In genomic region chr22:30328466-30329049, GRCh38 we compare ENCODE assay signal across 17 cellular contexts. TPM values are rescaled to one million over a fixed set of nuclear protein-coding genes. Genes with fewer than 3 reads are reported as not detected.
DNase-seq lines count a peak whose midpoint lies in the region; ATAC-seq and TF ChIP-seq lines count a peak whose summit lies in the region.
"Had no signal": no experiment of that assay in that cellular context is flagged by ENCODE, and none has a peak within 500 bp of the region (broad histone marks: within the 10 kb centered on the region; RNA-seq: fewer than 3 reads in every experiment).

No MANE protein-coding gene starts in this region.

- H3K23ac ChIP-seq in IMR-90 (ENCODE audit: low read depth, low read length) = no peak overlapping the region

- TF ChIP-seq EP300 in SK-N-SH (IDR thresholded peaks at IDR 0.05; ENCODE audit: borderline replicate concordance in 1 of 2, low read depth in 1 of 2, low read length in 1 of 2) = no peak

- H3K79me1 ChIP-seq in IMR-90 (ENCODE audit: low read depth in 1 of 2, low read length in 2 of 2) = peaks cover 19 to 30% of the 10 kb centered on the region in 2 experiments

- H3K4me2 ChIP-seq in SK-N-SH (no peak overlapping the region), IMR-90 (ENCODE audit: low read depth, low read length) (no peak overlapping the region)

- H3K14ac ChIP-seq in IMR-90 (replicated peaks; ENCODE audit: low read depth, low read length) = no peak overlapping the region

- in situ Hi-C loops in IMR-90 (cut with MboI; ENCODE audit: low sequenced_read_pairs) (no loop called here), GM13977 (cut with MboI; ENCODE audit: low pct_unique_long_range_greater_than_20kb, low sequenced_read_pairs, unreplicated experiment) (no loop called here)

- 91% methylated on average over 3 of the region's 3 CpGs for WGBS in SK-N-SH (ENCODE audit: low lambda C conversion rate)
- no CpG with 5 or more reads among the region's 3 CpGs for WGBS in IMR-90 (ENCODE audit: extremely low coverage in 2 of 2, insufficient read length in 1 of 2), 2 experiments

- H3K4me1 Mint-ChIP-seq in neural crest cell = peaks cover 35% of the 10 kb centered on the region

- no peak overlapping the region for H2BK120ac ChIP-seq in IMR-90 (ENCODE audit: low read depth, low read length)

- H3K18ac ChIP-seq in IMR-90 (ENCODE audit: low read depth, low read length) = no peak overlapping the region

- H3K36me3 ChIP-seq in SK-N-SH (replicated peaks in 1 of 2; ENCODE audit: control insufficient read depth in 1 of 2, insufficient read depth in 2 of 2, low read length in 1 of 2) = peaks cover 14 to 24% of the 10 kb centered on the region in 2 experiments
- H3K36me3 ChIP-seq in IMR-90 (ENCODE audit: control insufficient read depth, insufficient read depth, low read length) = peaks cover 18% of the 10 kb centered on the region

- POLR2A ChIA-PET in SK-N-SH (lab: Yijun Ruan, JAX) (interaction anchor here (0.7 to 1.1 kb wide), 2 partner anchors 16 to 40 kb away, joined by 3 read pairs; no protein-coding TSS in a partner anchor), IMR-90 (lab: Charles Lee; ENCODE audit: unreplicated experiment) (no interaction called here)

- H3K9me3 Mint-ChIP-seq in neural crest cell = no peaks in the 10 kb centered on the region
- H3K9me3 Mint-ChIP-seq: naive B cell; stimulated activated memory B cell treated with anti-CD40 and anti-IgM and Interleukin-4, amounts not matched to agents 10 μg/mL and 1 μg/mL and 100 μg/mL, for 72 hours had no signal

- H3F3A ChIP-seq in SK-N-SH (replicated peaks; ENCODE audit: insufficient read depth) = peaks cover 30% of the 10 kb centered on the region

- H2BK15ac ChIP-seq in IMR-90 (ENCODE audit: low read depth, low read length) = no peak overlapping the region

- H3K9ac ChIP-seq in SK-N-SH (no peak overlapping the region), IMR-90 (ENCODE audit: low read depth, low read length) (no peak overlapping the region)

- BruUV-seq in IMR-90 (replicated peaks; lab: Mats Ljungman, UMichigan) = no TSS peak

- peaks cover 14% of the 10 kb centered on the region for H4K20me1 ChIP-seq in SK-N-SH (ENCODE audit: insufficient read depth)
- peaks cover 24% of the 10 kb centered on the region for H4K20me1 ChIP-seq in IMR-90 (ENCODE audit: insufficient read depth, low read length)

- H2AK9ac ChIP-seq in IMR-90 (replicated peaks; ENCODE audit: low read depth, low read length, poor library complexity) = no peak overlapping the region

- H3K27ac ChIP-seq in SK-N-SH (ENCODE audit: low read depth in 2 of 2, low read length in 1 of 2) (no peak overlapping the region), IMR-90 (ENCODE audit: insufficient read depth, low read length) (no peak overlapping the region), epithelial cell of prostate (peak overlapping the region; percentile 73)
- H3K27ac ChIP-seq: WERI-Rb-1 had no signal

- no peak overlapping the region; a peak in 1 of 4 replicates for H4K8ac ChIP-seq in IMR-90 (ENCODE audit: low read depth in 2 of 2, low read length in 2 of 2)

- ATAC-seq in SK-N-SH treated with all-trans-retinoic acid at 6 μM for 48 hours (no peak), IMR-90 (ENCODE audit: low read depth) (no peak), GM18867 (IDR thresholded peaks at IDR 0.05; ENCODE audit: unreplicated experiment) (no peak)
- ATAC-seq: left lobe of liver; sciatic nerve; stimulated activated memory B cell treated with anti-CD40 and anti-IgM and Interleukin-4, amounts not matched to agents 10 μg/mL and 1 μg/mL and 100 μg/mL, for 72 hours had no signal

- H2AK5ac ChIP-seq in IMR-90 (ENCODE audit: low read depth, low read length) = no peak overlapping the region

- peak overlapping the region; percentile 87 for H3K4me3 Mint-ChIP-seq in neural crest cell

- H2BK20ac ChIP-seq in IMR-90 (ENCODE audit: low read depth, low read length) = no peak overlapping the region

- DNase-seq in SK-N-SH (no peak), IMR-90 (no peak), epithelial cell of prostate (ENCODE audit: low read depth, low spot score) (no peak), neural crest cell (ENCODE audit: low read depth, low spot score) (no peak), MV-4-11 (lab: John Stamatoyannopoulos, UW) (no peak), GM13977 (ENCODE audit: low spot score) (no peak)
- DNase-seq: dermis blood vessel endothelial cell, esophagus squamous epithelium, naive B cell, NCI-H1417 treated with DMSO at 0.1 percent for 48 hours, NCI-H345 had no signal

- TF ChIP-seq RAD21 in SK-N-SH (IDR thresholded peaks at IDR 0.05; ENCODE audit: low read length) (no peak), IMR-90 (IDR thresholded peaks at IDR 0.05; ENCODE audit: low read length) (no peak)

- H3K4me1 ChIP-seq in SK-N-SH (ENCODE audit: control insufficient read depth in 1 of 2, insufficient read depth in 2 of 2, low read depth in 1 of 2, low read length in 1 of 2) = peaks cover 0 to 25% of the 10 kb centered on the region in 2 experiments; a peak in 2 of 4 replicates
- H3K4me1 ChIP-seq in IMR-90 (ENCODE audit: control insufficient read depth, insufficient read depth, low read length) = peaks cover 26% of the 10 kb centered on the region

- H3K9me1 ChIP-seq in IMR-90 (ENCODE audit: insufficient read depth, low read length) = peaks cover 24% of the 10 kb centered on the region

- no peaks in the 10 kb centered on the region for H3K9me2 ChIP-seq in SK-N-SH

- H3K4me3 ChIP-seq in SK-N-SH (ENCODE audit: low read depth in 2 of 2, low read length in 1 of 2) (no peak overlapping the region), IMR-90 (ENCODE audit: insufficient read depth, low read depth, low read length) (no peak overlapping the region)
- H3K4me3 ChIP-seq: esophagus squamous epithelium had no signal

- H4K91ac ChIP-seq in IMR-90 (ENCODE audit: insufficient read depth, low read depth, low read length) = no peak overlapping the region

- H3K27me3 ChIP-seq in SK-N-SH (ENCODE audit: insufficient read depth) (no peaks in the 10 kb centered on the region), IMR-90 (ENCODE audit: control insufficient read depth, insufficient read depth, low read length) (no peaks in the 10 kb centered on the region)
- H3K27me3 ChIP-seq: esophagus squamous epithelium had no signal

- no peak overlapping the region for H3K56ac ChIP-seq in IMR-90 (ENCODE audit: extremely low read depth, insufficient read depth, low read length)

- no peak overlapping the region for H3K27ac Mint-ChIP-seq in neural crest cell (ENCODE audit: unreplicated experiment)

- H2AFZ ChIP-seq in SK-N-SH (ENCODE audit: low read depth) (no peak overlapping the region), IMR-90 (replicated peaks; ENCODE audit: low read length, poor library complexity) (no peak overlapping the region)

- no peak overlapping the region for H4K5ac ChIP-seq in IMR-90 (ENCODE audit: low read depth, low read length)

- TF ChIP-seq CTCF in SK-N-SH (IDR thresholded peaks at IDR 0.05) (no peak), IMR-90 (conservative IDR thresholded peaks at IDR 0.05; ENCODE audit: low read depth, low read length) (no peak), neural crest cell (conservative IDR thresholded peaks at IDR 0.05) (no peak), GM13977 (IDR thresholded peaks at IDR 0.05; ENCODE audit: extremely low read depth, insufficient read depth, missing control alignments) (no peak)

- H3K9me3 ChIP-seq in SK-N-SH = no peaks in the 10 kb centered on the region
- no peaks in the 10 kb centered on the region for H3K9me3 ChIP-seq in IMR-90 (ENCODE audit: control insufficient read depth, insufficient read depth, low read length)
- H3K9me3 ChIP-seq: esophagus squamous epithelium had no signal

- dilution Hi-C loops in IMR-90 (cut with HindIII; ENCODE audit: low sequenced_read_pairs, unreplicated experiment) = no loop called here

- intact Hi-C loops in IMR-90 (cut with micrococcal nuclease) = no loop called here

- TF ChIP-seq POLR2A in IMR-90 (IDR thresholded peaks at IDR 0.05; ENCODE audit: low read depth, low read length) = no peak

- peaks cover 23% of the 10 kb centered on the region for H3K79me2 ChIP-seq in SK-N-SH (ENCODE audit: insufficient read depth)

- H3K27me3 Mint-ChIP-seq in neural crest cell (ENCODE audit: low read depth) = no peaks in the 10 kb centered on the region
- H3K27me3 Mint-ChIP-seq: naive B cell; stimulated activated memory B cell treated with anti-CD40 and anti-IgM and Interleukin-4, amounts not matched to agents 10 μg/mL and 1 μg/mL and 100 μg/mL, for 72 hours had no signal

- H3K4ac ChIP-seq in IMR-90 (ENCODE audit: low read depth, low read length) = no peak overlapping the region

- peaks cover 6% of the 10 kb centered on the region for H3K36me3 Mint-ChIP-seq in neural crest cell (ENCODE audit: low read depth)

- H2BK5ac ChIP-seq in IMR-90 (ENCODE audit: low read depth, low read length, poor library complexity, severe bottlenecking) = peak overlapping the region; percentile 22

- CTCF ChIA-PET in SK-N-SH (lab: Yijun Ruan, JAX) = interaction anchor here (0.7 to 7.7 kb wide), 5 partner anchors 8 to 73 kb away, joined by 3 to 42 read pairs (median 3); partner anchors contain the start of gene CASTOR1
- CTCF ChIA-PET in IMR-90 (lab: Yijun Ruan, JAX) = interaction anchor here (0.7 to 1.1 kb wide), 2 partner anchors 41 to 116 kb away, joined by 3 read pairs; no protein-coding TSS in a partner anchor

RNA-seq across cellular contexts. Expression of gene TBC1D10A, which starts 1.8 kb away (rescaled TPM):
- polyA plus RNA-seq in SK-N-SH (2012; rRNA removed) (15.3 and 16.5 TPM in 2 replicates), IMR-90 (2012; rRNA removed) (33.1 and 34.4 TPM in 2 replicates)
- 6.5 and 9.7 TPM in 2 replicates for polyA plus RNA-seq in SK-N-SH (2012; cell fraction: cytosol; rRNA removed)
- polyA plus RNA-seq in SK-N-SH (2012; cell fraction: nucleus; rRNA removed) = 27.1 and 28.3 TPM in 2 replicates
- total RNA-seq in IMR-90 (2012; rRNA removed) (16.3 and 18.9 TPM in 2 replicates), neural crest cell (8.2 and 8.5 TPM in 2 replicates)
- polyA plus RNA-seq in IMR-90 (2012; cell fraction: cytosol; rRNA removed) = 22.6 and 33.5 TPM in 2 replicates
- polyA plus RNA-seq in IMR-90 (2012; cell fraction: nucleus; rRNA removed; ENCODE audit: low replicate concordance) = 55.4 and 88.5 TPM in 2 replicates

RNA-seq across cellular contexts. Expression of gene SF3A1, which starts 28.1 kb away (rescaled TPM):
- 37.5 and 75.2 TPM in 2 replicates for polyA plus RNA-seq in SK-N-SH (2012; rRNA removed)
- polyA plus RNA-seq in SK-N-SH (2012; cell fraction: cytosol; rRNA removed) = 57.9 and 75.1 TPM in 2 replicates
- polyA plus RNA-seq in SK-N-SH (2012; cell fraction: nucleus; rRNA removed) = 121 and 150 TPM in 2 replicates
- total RNA-seq in IMR-90 (2012; rRNA removed) = 36.9 and 49.7 TPM in 2 replicates
- polyA plus RNA-seq in IMR-90 (2012; rRNA removed) = 67.2 and 68.9 TPM in 2 replicates
- 118 and 156 TPM in 2 replicates for polyA plus RNA-seq in IMR-90 (2012; cell fraction: cytosol; rRNA removed)
- polyA plus RNA-seq in IMR-90 (2012; cell fraction: nucleus; rRNA removed; ENCODE audit: low replicate concordance) = 109 and 114 TPM in 2 replicates
- 252 and 265 TPM in 2 replicates for total RNA-seq in neural crest cell

RNA-seq across cellular contexts. Expression of gene CCDC157, which starts 28.2 kb away (rescaled TPM):
- polyA plus RNA-seq in SK-N-SH (2012; rRNA removed) (5.8 and 7.9 TPM in 2 replicates), IMR-90 (2012; rRNA removed) (2.2 and 2.6 TPM in 2 replicates)
- polyA plus RNA-seq in SK-N-SH (2012; cell fraction: cytosol; rRNA removed) = 3.3 and 5.5 TPM in 2 replicates
- 8.3 and 9.8 TPM in 2 replicates for polyA plus RNA-seq in SK-N-SH (2012; cell fraction: nucleus; rRNA removed)
- total RNA-seq in IMR-90 (2012; rRNA removed) (0.83 and 0.90 TPM in 2 replicates), neural crest cell (8.3 and 9.3 TPM in 2 replicates)
- 2.1 and 2.8 TPM in 2 replicates for polyA plus RNA-seq in IMR-90 (2012; cell fraction: cytosol; rRNA removed)
- polyA plus RNA-seq in IMR-90 (2012; cell fraction: nucleus; rRNA removed; ENCODE audit: low replicate concordance) = 3.1 and 7.3 TPM in 2 replicates

RNA-seq across cellular contexts. Expression of gene CASTOR1, which starts 39.3 kb away (rescaled TPM):
- 14.4 and 17.4 TPM in 2 replicates for polyA plus RNA-seq in SK-N-SH (2012; rRNA removed)
- polyA plus RNA-seq in SK-N-SH (2012; cell fraction: cytosol; rRNA removed) = 4.5 and 8.5 TPM in 2 replicates
- 29.2 and 38.1 TPM in 2 replicates for polyA plus RNA-seq in SK-N-SH (2012; cell fraction: nucleus; rRNA removed)
- total RNA-seq in IMR-90 (2012; rRNA removed) = 10.6 and 11.7 TPM in 2 replicates
- polyA plus RNA-seq in IMR-90 (2012; rRNA removed) = 23.5 and 26.9 TPM in 2 replicates
- polyA plus RNA-seq in IMR-90 (2012; cell fraction: cytosol; rRNA removed) = 11.4 and 33.1 TPM in 2 replicates
- polyA plus RNA-seq in IMR-90 (2012; cell fraction: nucleus; rRNA removed; ENCODE audit: low replicate concordance) = 55.8 and 106 TPM in 2 replicates
- total RNA-seq in neural crest cell = 6.2 and 8.7 TPM in 2 replicates

RNA-seq across cellular contexts. Expression of gene RNF215, which starts 58.7 kb away (rescaled TPM):
- polyA plus RNA-seq in SK-N-SH (2012; rRNA removed) (28.6 and 37.2 TPM in 2 replicates), IMR-90 (2012; rRNA removed) (21.4 and 21.9 TPM in 2 replicates)
- 9.9 and 17.0 TPM in 2 replicates for polyA plus RNA-seq in SK-N-SH (2012; cell fraction: cytosol; rRNA removed)
- polyA plus RNA-seq in SK-N-SH (2012; cell fraction: nucleus; rRNA removed) = 123 and 141 TPM in 2 replicates
- total RNA-seq in IMR-90 (2012; rRNA removed) (13.6 and 15.8 TPM in 2 replicates), neural crest cell (27.4 and 29.2 TPM in 2 replicates)
- polyA plus RNA-seq in IMR-90 (2012; cell fraction: cytosol; rRNA removed) = 12.5 and 16.5 TPM in 2 replicates
- 74.1 and 148 TPM in 2 replicates for polyA plus RNA-seq in IMR-90 (2012; cell fraction: nucleus; rRNA removed; ENCODE audit: low replicate concordance)
